In genomic region chr1:3581296-3581695, GRCh38 we compare ENCODE assay signal across 19 cellular contexts. TPM values are rescaled to one million over a fixed set of nuclear protein-coding genes. Genes with fewer than 3 reads are reported as not detected.
DNase-seq lines count a peak whose midpoint lies in the region; ATAC-seq, FAIRE-seq and TF ChIP-seq lines count a peak whose summit lies in the region.
"Had no signal": no experiment of that assay in that cellular context is flagged by ENCODE, and none has a peak within 500 bp of the region (broad histone marks: within the 10 kb centered on the region; RNA-seq: fewer than 3 reads in every experiment).

No MANE protein-coding gene starts in this region.

- no peaks in the 10 kb centered on the region for H3F3A ChIP-seq in SK-N-SH (replicated peaks; ENCODE audit: insufficient read depth)

- H2AFZ ChIP-seq in SK-N-SH (ENCODE audit: low read depth), result no peak overlapping the region
- H2AFZ ChIP-seq: GM23248 had no signal

- POLR2A ChIA-PET in SK-N-SH (lab: Yijun Ruan, JAX), result no interaction called here

- no peak for TF ChIP-seq RAD21 in SK-N-SH (IDR thresholded peaks at IDR 0.05; ENCODE audit: low read length)

- WGBS in SK-N-SH (ENCODE audit: low lambda C conversion rate), result 28% methylated on average over 6 of the region's 9 CpGs

- no peak for FAIRE-seq in GM19239 (lab: Jason Lieb, UNC)
- FAIRE-seq: G401.6, H54, HTR-8/SVneo had no signal

- no peak for TF ChIP-seq EP300 in SK-N-SH (IDR thresholded peaks at IDR 0.05; ENCODE audit: borderline replicate concordance in 1 of 2, low read depth in 1 of 2, low read length in 1 of 2)

- no peak overlapping the region for H3K9ac ChIP-seq in SK-N-SH
- H3K9ac ChIP-seq: GM23248 had no signal

- no peak for TF ChIP-seq CTCF in SK-N-SH (IDR thresholded peaks at IDR 0.05)
- TF ChIP-seq CTCF in fibroblast of pulmonary artery (IDR thresholded peaks at IDR 0.05; ENCODE audit: low read length, missing control alignments), result no peak
- no peak for TF ChIP-seq CTCF in dorsolateral prefrontal cortex (IDR thresholded peaks at IDR 0.05 in 54 of 56, conservative IDR thresholded peaks at IDR 0.05 in 2 of 56; ENCODE audit: low read depth in 1 of 56, partially characterized antibody in 56 of 56)

- H3K4me1 ChIP-seq in SK-N-SH (ENCODE audit: control insufficient read depth in 1 of 2, insufficient read depth in 2 of 2, low read depth in 1 of 2, low read length in 1 of 2), result peaks cover 0 to 40% of the 10 kb centered on the region in 2 experiments; a peak in 1 of 4 replicates

- intact Hi-C loops in dorsolateral prefrontal cortex (cut with DNase I), result no loop called here

- CTCF ChIA-PET in SK-N-SH (lab: Yijun Ruan, JAX), result no interaction called here

- no peak overlapping the region for H3K4me2 ChIP-seq in SK-N-SH

- peak overlapping the region in 1 of 2 experiments; percentile 22; a peak in 1 of 4 replicates for H3K27ac ChIP-seq in SK-N-SH (ENCODE audit: low read depth in 2 of 2, low read length in 1 of 2)
- H3K27ac ChIP-seq in dorsolateral prefrontal cortex, result no peak overlapping the region
- H3K27ac ChIP-seq: 22Rv1, C4-2B, GM23248 had no signal

- H3K36me3 ChIP-seq in SK-N-SH (replicated peaks in 1 of 2; ENCODE audit: control insufficient read depth in 1 of 2, insufficient read depth in 2 of 2, low read length in 1 of 2), result no peaks in the 10 kb centered on the region

- H4K20me1 ChIP-seq in SK-N-SH (ENCODE audit: insufficient read depth), result no peaks in the 10 kb centered on the region

- H3K9me3 ChIP-seq in SK-N-SH, result no peaks in the 10 kb centered on the region

- no peaks in the 10 kb centered on the region for H3K9me2 ChIP-seq in SK-N-SH

- no peak for ATAC-seq in SK-N-SH treated with all-trans-retinoic acid at 6 μM for 48 hours
- ATAC-seq in GM18870 (IDR thresholded peaks at IDR 0.05; ENCODE audit: unreplicated experiment), result no peak
- ATAC-seq: HCT116 had no signal

- no peaks in the 10 kb centered on the region for H3K27me3 ChIP-seq in SK-N-SH (ENCODE audit: insufficient read depth)
- H3K27me3 ChIP-seq in dorsolateral prefrontal cortex, result peaks cover 0 to 6% (median 0%) of the 10 kb centered on the region in 45 donors

- H3K79me2 ChIP-seq in SK-N-SH (ENCODE audit: insufficient read depth), result no peaks in the 10 kb centered on the region

- H3K4me3 ChIP-seq in SK-N-SH (ENCODE audit: low read depth in 2 of 2, low read length in 1 of 2) (no peak overlapping the region), fibroblast of pulmonary artery (replicated peaks; ENCODE audit: low read depth, low read length) (no peak overlapping the region), dorsolateral prefrontal cortex (no peak overlapping the region)
- H3K4me3 ChIP-seq: GM23248 had no signal

- DNase-seq in SK-N-SH (peak; percentile 55), RPMI7951 (ENCODE audit: low read depth) (peak; percentile 28), fibroblast of pulmonary artery (ENCODE audit: low read depth) (peak; percentile 30), retina (peak; percentile 28), GM19239 (ENCODE audit: insufficient read length, low spot score) (no peak), dorsolateral prefrontal cortex (no peak)
- DNase-seq: AML-193; CD4-positive, alpha-beta memory T cell; DMS79; EL; GM23248 had no signal

TF ChIP-seq in SK-N-SH, 30 proteins besides CTCF, POLR2A, EP300 and RAD21:
- TF ChIP-seq MAX (IDR thresholded peaks at IDR 0.05; ENCODE audit: low read depth), result no peak
- TF ChIP-seq RXRA (IDR thresholded peaks at IDR 0.05; ENCODE audit: borderline replicate concordance, low read depth), result no peak
- no peak for TF ChIP-seq FOSL2 (IDR thresholded peaks at IDR 0.05; ENCODE audit: borderline replicate concordance, low read depth)
- TF ChIP-seq GABPA (IDR thresholded peaks at IDR 0.05; ENCODE audit: low read depth), result no peak
- TF ChIP-seq POLR2AphosphoS5 (IDR thresholded peaks at IDR 0.05; ENCODE audit: low read depth, low read length), result no peak
TF ChIP-seq in SK-N-SH: peak in this region for 0.

TF ChIP-seq in SK-N-SH treated with all-trans-retinoic acid at 6 μM for 48 hours, 23 proteins besides CTCF, POLR2A, EP300 and RAD21:
- TF ChIP-seq ZNF8 (CRISPR knock-in tag; IDR thresholded peaks at IDR 0.05) (no peak), OSR1 (CRISPR knock-in tag; IDR thresholded peaks at IDR 0.05) (no peak), CSDC2 (CRISPR knock-in tag; IDR thresholded peaks at IDR 0.05) (no peak), TSHZ2 (CRISPR knock-in tag; IDR thresholded peaks at IDR 0.05) (no peak), BACH2 (CRISPR knock-in tag; IDR thresholded peaks at IDR 0.05; ENCODE audit: borderline replicate concordance) (no peak), CREB5 (CRISPR knock-in tag; IDR thresholded peaks at IDR 0.05; ENCODE audit: low read depth) (no peak), ZNF565 (CRISPR knock-in tag; conservative IDR thresholded peaks at IDR 0.05; ENCODE audit: low read depth) (no peak), TOX (CRISPR knock-in tag; IDR thresholded peaks at IDR 0.05; ENCODE audit: borderline replicate concordance) (no peak), GLIS3 (CRISPR knock-in tag; IDR thresholded peaks at IDR 0.05) (no peak), ZFP3 (CRISPR knock-in tag; IDR thresholded peaks at IDR 0.05) (no peak), ARNTL (CRISPR knock-in tag; IDR thresholded peaks at IDR 0.05; ENCODE audit: borderline replicate concordance, low read depth) (no peak), ZC3H10 (CRISPR knock-in tag; IDR thresholded peaks at IDR 0.05) (no peak), PPARA (CRISPR knock-in tag; IDR thresholded peaks at IDR 0.05; ENCODE audit: borderline replicate concordance) (no peak), ZNF70 (CRISPR knock-in tag; IDR thresholded peaks at IDR 0.05) (no peak), RARB (CRISPR knock-in tag; IDR thresholded peaks at IDR 0.05) (no peak)
- TF ChIP-seq, protein P1, sequence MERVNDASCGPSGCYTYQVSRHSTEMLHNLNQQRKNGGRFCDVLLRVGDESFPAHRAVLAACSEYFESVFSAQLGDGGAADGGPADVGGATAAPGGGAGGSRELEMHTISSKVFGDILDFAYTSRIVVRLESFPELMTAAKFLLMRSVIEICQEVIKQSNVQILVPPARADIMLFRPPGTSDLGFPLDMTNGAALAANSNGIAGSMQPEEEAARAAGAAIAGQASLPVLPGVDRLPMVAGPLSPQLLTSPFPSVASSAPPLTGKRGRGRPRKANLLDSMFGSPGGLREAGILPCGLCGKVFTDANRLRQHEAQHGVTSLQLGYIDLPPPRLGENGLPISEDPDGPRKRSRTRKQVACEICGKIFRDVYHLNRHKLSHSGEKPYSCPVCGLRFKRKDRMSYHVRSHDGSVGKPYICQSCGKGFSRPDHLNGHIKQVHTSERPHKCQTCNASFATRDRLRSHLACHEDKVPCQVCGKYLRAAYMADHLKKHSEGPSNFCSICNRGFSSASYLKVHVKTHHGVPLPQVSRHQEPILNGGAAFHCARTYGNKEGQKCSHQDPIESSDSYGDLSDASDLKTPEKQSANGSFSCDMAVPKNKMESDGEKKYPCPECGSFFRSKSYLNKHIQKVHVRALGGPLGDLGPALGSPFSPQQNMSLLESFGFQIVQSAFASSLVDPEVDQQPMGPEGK (CRISPR knock-in tag; IDR thresholded peaks at IDR 0.05; ENCODE audit: borderline replicate concordance), result no peak

RNA-seq across cellular contexts. Expression of gene MEGF6, which starts 30.0 kb away (rescaled TPM):
- 5.8 and 7.6 TPM in 2 replicates for polyA plus RNA-seq in SK-N-SH (2012; rRNA removed)
- polyA plus RNA-seq in SK-N-SH (2012; cell fraction: cytosol; rRNA removed), result 1.3 and 2.9 TPM in 2 replicates
- 28.9 and 39.7 TPM in 2 replicates for polyA plus RNA-seq in SK-N-SH (2012; cell fraction: nucleus; rRNA removed)
- 4.7 and 6.3 TPM in 2 replicates for total RNA-seq in RPMI7951 (2014; rRNA removed; shearing (Covaris generic))
- 10 to 100 TPM in 11 of 120 experiments, 1 to 10 TPM in 109; 1.1 to 14.8 (median 6.1) TPM for total RNA-seq in dorsolateral prefrontal cortex

RNA-seq across cellular contexts. Expression of gene TPRG1L, which starts 43.5 kb away (rescaled TPM):
- polyA plus RNA-seq in SK-N-SH (2012; rRNA removed), result 25.9 and 35.5 TPM in 2 replicates
- 28.6 and 33.3 TPM in 2 replicates for polyA plus RNA-seq in SK-N-SH (2012; cell fraction: cytosol; rRNA removed)
- 17.7 and 20.1 TPM in 2 replicates for polyA plus RNA-seq in SK-N-SH (2012; cell fraction: nucleus; rRNA removed)
- total RNA-seq in RPMI7951 (2014; rRNA removed; shearing (Covaris generic)), result 9.6 and 10.7 TPM in 2 replicates
- total RNA-seq in dorsolateral prefrontal cortex, result 100 to 1,000 TPM in 101 of 120 experiments, 10 to 100 TPM in 19; 52.0 to 163 (median 121) TPM

Comparison
In these comparisons a context has a peak if more than half of its experiments do, and no peak if none do; other contexts are left out.
1. DNase-seq: peak in SK-N-SH (single experiment), RPMI7951 (single experiment), fibroblast of pulmonary artery (single experiment) and retina (single experiment); none in GM19239 (single experiment) and dorsolateral prefrontal cortex (0 of 10).